In genomic region chr16:75566889-75567255, GRCh38 we compare ENCODE assay signal across 1 cellular context.
TF ChIP-seq lines count a peak whose summit lies in the region.

No MANE protein-coding gene starts in this region.

TF ChIP-seq in HepG2, 621 proteins besides CTCF, POLR2A, EP300 and RAD21 (continued from another document):
- TF ChIP-seq FOXP4 (CRISPR knock-in tag; IDR thresholded peaks at IDR 0.05) (no peak), KAT7 (CRISPR knock-in tag; IDR thresholded peaks at IDR 0.05; ENCODE audit: borderline replicate concordance) (no peak), ZBTB7A (CRISPR knock-in tag; IDR thresholded peaks at IDR 0.05) (0 out of 2 replicates have a peak, but pooled peaks have one; percentile 9), MZF1 (CRISPR knock-in tag; IDR thresholded peaks at IDR 0.05; ENCODE audit: borderline replicate concordance) (no peak), REL (CRISPR knock-in tag; conservative IDR thresholded peaks at IDR 0.05) (peak; percentile 28; the same call in 1 of the 2 replicates), XBP1 (CRISPR knock-in tag; IDR thresholded peaks at IDR 0.05) (no peak), KMT2B (CRISPR knock-in tag; IDR thresholded peaks at IDR 0.05) (no peak), ZBTB8A (CRISPR knock-in tag; IDR thresholded peaks at IDR 0.05; ENCODE audit: borderline replicate concordance, low read depth) (no peak), ELF4 (CRISPR knock-in tag; IDR thresholded peaks at IDR 0.05; ENCODE audit: borderline replicate concordance) (0 out of 2 replicates have a peak, but pooled peaks have one; percentile 11), SNAPC2 (CRISPR knock-in tag; IDR thresholded peaks at IDR 0.05) (no peak; the same call in 1 of the 2 replicates), ZNF574 (CRISPR knock-in tag; IDR thresholded peaks at IDR 0.05) (no peak), MBNL3 (CRISPR knock-in tag; conservative IDR thresholded peaks at IDR 0.05) (no peak), NFE2L2 (IDR thresholded peaks at IDR 0.05; ENCODE audit: low read length) (no peak)
